ENCODE assay signal across 1 cellular context in genomic region chr3:183394150-183394549, GRCh38.
TF ChIP-seq lines count a peak whose summit lies in the region.

No MANE protein-coding gene starts in this region.

TF ChIP-seq in GM23338, 12 proteins besides CTCF, POLR2A, EP300 and RAD21 (continued from another document):
- TF ChIP-seq ZNF331 (CRISPR knock-in tag; IDR thresholded peaks at IDR 0.05; ENCODE audit: low read depth), result no peak
- no peak for TF ChIP-seq STAT1 (IDR thresholded peaks at IDR 0.05; ENCODE audit: unreplicated experiment)
- TF ChIP-seq CREB1 (CRISPR knock-in tag; IDR thresholded peaks at IDR 0.05; ENCODE audit: low read depth), result no peak
- no peak for TF ChIP-seq NANOG (IDR thresholded peaks at IDR 0.05; ENCODE audit: borderline replicate concordance)
- TF ChIP-seq EZH2 (IDR thresholded peaks at IDR 0.05; ENCODE audit: low read depth, unreplicated experiment), result no peak
- no peak for TF ChIP-seq REST (IDR thresholded peaks at IDR 0.05; ENCODE audit: unreplicated experiment)
- no peak for TF ChIP-seq ZNF462 (CRISPR knock-in tag; IDR thresholded peaks at IDR 0.05)
- TF ChIP-seq POLR2AphosphoS5 (IDR thresholded peaks at IDR 0.05; ENCODE audit: low read depth), result no peak
